In the genomic region with DNA sequence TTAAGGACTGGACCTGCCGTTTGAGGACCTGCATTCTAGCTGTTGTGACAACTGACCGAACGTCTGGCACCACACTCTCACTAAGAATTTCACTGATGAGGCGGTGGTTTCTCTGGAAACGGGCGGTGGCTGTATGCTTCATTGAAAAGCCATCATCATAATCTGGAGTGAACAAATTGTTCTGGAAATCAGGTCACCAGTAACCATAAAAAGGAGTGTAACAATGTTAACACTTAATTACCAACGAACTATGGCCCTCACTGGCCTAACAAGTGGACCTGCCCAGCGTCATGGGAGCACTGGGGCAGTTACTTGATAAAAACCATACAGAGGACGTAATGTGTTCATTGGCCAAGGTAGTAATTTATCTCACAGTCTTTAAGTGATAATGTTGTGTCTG, we compare ENCODE assay signal across 26 cellular contexts. TPM values are rescaled to one million over a fixed set of nuclear protein-coding genes. Genes with fewer than 3 reads are reported as not detected.
DNase-seq lines count a peak whose midpoint lies in the region; ATAC-seq, FAIRE-seq and TF ChIP-seq lines count a peak whose summit lies in the region.
"Had no signal": no experiment of that assay in that cellular context is flagged by ENCODE, and none has a peak within 500 bp of the region (broad histone marks: within the 10 kb centered on the region; RNA-seq: fewer than 3 reads in every experiment).

No MANE protein-coding gene starts in this region.

- no peak for DNase-seq in activated CD8-positive, alpha-beta T cell treated with anti-CD3 and anti-CD28 coated beads for 36 hours
- no peak for DNase-seq in activated CD8-positive, alpha-beta T cell treated with anti-CD3 and anti-CD28 coated beads, Interleukin-2, amount 10 ng/mL, durations not matched to agents 7 days and 5 days
- DNase-seq in HTR-8/SVneo (ENCODE audit: insufficient read length, low spot score) (no peak), keratinocyte (ENCODE audit: low read depth, low spot score) (no peak), sciatic nerve (ENCODE audit: low spot score) (no peak), WERI-Rb-1 (no peak), T-cell (no peak), head of caudate nucleus (no peak)
- DNase-seq: DMS153, DND-41, H7, KBM-7, MV-4-11, NCI-H1105 treated with DMSO at 0.1 percent for 48 hours, NCI-H2029, NCI-H446 treated with DMSO at 0.1 percent for 48 hours, NCI-H526, NCI-H82, PC-9, Right ventricle myocardium superior, RPMI8226 had no signal

- H3K9me3 ChIP-seq in keratinocyte (ENCODE audit: control insufficient read depth, low read depth, low read length) (no peaks in the 10 kb centered on the region), WERI-Rb-1 (ENCODE audit: severe bottlenecking) (no peaks in the 10 kb centered on the region)
- H3K9me3 ChIP-seq: SJSA1 had no signal

- H3K4me1 ChIP-seq in keratinocyte (ENCODE audit: control insufficient read depth, extremely low read depth, insufficient read depth, low read length): no peaks in the 10 kb centered on the region
- H3K4me1 ChIP-seq: SJSA1 had no signal

- no peaks in the 10 kb centered on the region for H3K9me3 Mint-ChIP-seq in activated CD8-positive, alpha-beta T cell treated with anti-CD3 and anti-CD28 coated beads for 36 hours
- H3K9me3 Mint-ChIP-seq in activated CD8-positive, alpha-beta T cell treated with anti-CD3 and anti-CD28 coated beads, Interleukin-2, amount 10 ng/mL, durations not matched to agents 7 days and 5 days (ENCODE audit: insufficient read depth): no peaks in the 10 kb centered on the region
- no peaks in the 10 kb centered on the region for H3K9me3 Mint-ChIP-seq in T-cell

- H3K36me3 ChIP-seq in keratinocyte (ENCODE audit: control insufficient read depth in 2 of 2, extremely low read depth in 1 of 2, insufficient read depth in 2 of 2, low read length in 2 of 2) (peaks cover 17 to 50% of the 10 kb centered on the region in 2 experiments), WERI-Rb-1 (peaks cover 98% of the 10 kb centered on the region)

- H3K4me3 ChIP-seq in keratinocyte (ENCODE audit: control insufficient read depth in 2 of 3, extremely low read depth in 1 of 3, insufficient read depth in 2 of 3, low read depth in 1 of 3, low read length in 3 of 3): no peak overlapping the region
- H3K4me3 ChIP-seq in WERI-Rb-1 (ENCODE audit: low read depth, low read length): no peak overlapping the region
- H3K4me3 ChIP-seq: PC-9, SJSA1 had no signal

- no peaks in the 10 kb centered on the region for H3K27me3 Mint-ChIP-seq in activated CD8-positive, alpha-beta T cell treated with anti-CD3 and anti-CD28 coated beads for 36 hours
- no peaks in the 10 kb centered on the region for H3K27me3 Mint-ChIP-seq in activated CD8-positive, alpha-beta T cell treated with anti-CD3 and anti-CD28 coated beads, Interleukin-2, amount 10 ng/mL, durations not matched to agents 7 days and 5 days (ENCODE audit: low read depth)
- no peaks in the 10 kb centered on the region for H3K27me3 Mint-ChIP-seq in T-cell

- no peak overlapping the region for H2AFZ ChIP-seq in keratinocyte (ENCODE audit: control insufficient read depth, low read length)
- H2AFZ ChIP-seq: PC-9 had no signal

- no peak overlapping the region for H3K4me3 Mint-ChIP-seq in activated CD8-positive, alpha-beta T cell treated with anti-CD3 and anti-CD28 coated beads for 36 hours
- H3K4me3 Mint-ChIP-seq in activated CD8-positive, alpha-beta T cell treated with anti-CD3 and anti-CD28 coated beads, Interleukin-2, amount 10 ng/mL, durations not matched to agents 7 days and 5 days: no peak overlapping the region
- H3K4me3 Mint-ChIP-seq in T-cell: no peak overlapping the region

- H3K79me2 ChIP-seq in keratinocyte (ENCODE audit: control insufficient read depth, insufficient read depth, low read length): no peaks in the 10 kb centered on the region

- no peaks in the 10 kb centered on the region for H4K20me1 ChIP-seq in keratinocyte (ENCODE audit: control insufficient read depth, extremely low read depth, insufficient read depth, low read length)

- dilution Hi-C loops in keratinocyte (cut with MboI; ENCODE audit: extremely low pct_ligation_motif_present, low sequenced_read_pairs): no loop called here

- H3K27ac ChIP-seq in keratinocyte (ENCODE audit: control insufficient read depth, insufficient read depth, low read length) (no peak overlapping the region), WERI-Rb-1 (no peak overlapping the region)
- H3K27ac ChIP-seq: PC-9, SJSA1 had no signal

- peaks cover 56% of the 10 kb centered on the region for H3K36me3 Mint-ChIP-seq in activated CD8-positive, alpha-beta T cell treated with anti-CD3 and anti-CD28 coated beads for 36 hours (ENCODE audit: low read depth)
- H3K36me3 Mint-ChIP-seq in activated CD8-positive, alpha-beta T cell treated with anti-CD3 and anti-CD28 coated beads, Interleukin-2, amount 10 ng/mL, durations not matched to agents 7 days and 5 days (ENCODE audit: low read depth): peaks cover 71% of the 10 kb centered on the region
- peaks cover 63% of the 10 kb centered on the region for H3K36me3 Mint-ChIP-seq in T-cell

- no peak for ATAC-seq in activated CD8-positive, alpha-beta T cell treated with anti-CD3 and anti-CD28 coated beads for 36 hours
- no peak for ATAC-seq in activated CD8-positive, alpha-beta T cell treated with anti-CD3 and anti-CD28 coated beads, Interleukin-2, amount 10 ng/mL, durations not matched to agents 7 days and 5 days
- peak; percentile 62 for ATAC-seq in sciatic nerve
- no peak for ATAC-seq in T-cell (replicated peaks in 1 of 4)

- FAIRE-seq in HTR-8/SVneo (lab: Jason Lieb, UNC): peak; percentile 38
- FAIRE-seq in keratinocyte (lab: Jason Lieb, UNC): peak; percentile 71

- H3K27me3 ChIP-seq in keratinocyte (ENCODE audit: control insufficient read depth, extremely low read depth, insufficient read depth, low read length) (no peaks in the 10 kb centered on the region), WERI-Rb-1 (ENCODE audit: insufficient read depth, low read depth, severe bottlenecking) (no peaks in the 10 kb centered on the region)
- H3K27me3 ChIP-seq: SJSA1 had no signal

- peaks cover 14% of the 10 kb centered on the region for H3K4me1 Mint-ChIP-seq in activated CD8-positive, alpha-beta T cell treated with anti-CD3 and anti-CD28 coated beads for 36 hours (ENCODE audit: low read depth)
- H3K4me1 Mint-ChIP-seq in activated CD8-positive, alpha-beta T cell treated with anti-CD3 and anti-CD28 coated beads, Interleukin-2, amount 10 ng/mL, durations not matched to agents 7 days and 5 days (ENCODE audit: low read depth): peaks cover 2% of the 10 kb centered on the region
- peaks cover 0 to 5% (median 0%) of the 10 kb centered on the region in 3 donors for H3K4me1 Mint-ChIP-seq in T-cell

- CTCF ChIA-PET in activated CD8-positive, alpha-beta T cell treated with anti-CD3 and anti-CD28 coated beads for 36 hours (lab: Charles Lee): interaction anchor here (2.8 kb wide), 1 partner anchor 15 kb away, joined by 13 read pairs; a partner anchor contains a TSS
- CTCF ChIA-PET in activated CD8-positive, alpha-beta T cell treated with anti-CD3 and anti-CD28 coated beads, Interleukin-2, amount 10 ng/mL, durations not matched to agents 7 days and 5 days (lab: Charles Lee): no interaction called here
- CTCF ChIA-PET in T-cell (lab: Charles Lee): no interaction called here

- TF ChIP-seq CTCF in activated CD8-positive, alpha-beta T cell treated with anti-CD3 and anti-CD28 coated beads for 36 hours (IDR thresholded peaks at IDR 0.05): no peak
- TF ChIP-seq CTCF in keratinocyte (optimal IDR thresholded peaks at IDR 0.05 in 1 of 3, IDR thresholded peaks at IDR 0.05 in 1 of 3, conservative IDR thresholded peaks at IDR 0.05 in 1 of 3; ENCODE audit: extremely low read depth in 1 of 3, insufficient read depth in 2 of 3, low read length in 3 of 3) (no peak), WERI-Rb-1 (IDR thresholded peaks at IDR 0.05; ENCODE audit: low read depth, low read length) (no peak)

- intact Hi-C loops in activated CD8-positive, alpha-beta T cell treated with anti-CD3 and anti-CD28 coated beads for 36 hours (cut with micrococcal nuclease): no loop called here
- intact Hi-C loops in sciatic nerve (cut with DNase I) (no loop called here), head of caudate nucleus (cut with DNase I) (no loop called here)

- H3K27ac Mint-ChIP-seq in activated CD8-positive, alpha-beta T cell treated with anti-CD3 and anti-CD28 coated beads for 36 hours: peak overlapping the region; percentile 1
- no peak overlapping the region for H3K27ac Mint-ChIP-seq in activated CD8-positive, alpha-beta T cell treated with anti-CD3 and anti-CD28 coated beads, Interleukin-2, amount 10 ng/mL, durations not matched to agents 7 days and 5 days
- H3K27ac Mint-ChIP-seq in T-cell: no peak overlapping the region

- H3K9me1 ChIP-seq in keratinocyte (ENCODE audit: control insufficient read depth, extremely low read depth, insufficient read depth, low read length): no peaks in the 10 kb centered on the region

- no peak overlapping the region for H3K4me2 ChIP-seq in keratinocyte (ENCODE audit: control insufficient read depth, extremely low read depth, insufficient read depth, low read depth, low read length)
- H3K4me2 ChIP-seq: PC-9 had no signal

- POLR2A ChIA-PET in activated CD8-positive, alpha-beta T cell treated with anti-CD3 and anti-CD28 coated beads for 36 hours (lab: Charles Lee): interaction anchor here (1.7 kb wide), 1 partner anchor 69 kb away, joined by 6 read pairs; no protein-coding TSS in a partner anchor
- POLR2A ChIA-PET in activated CD8-positive, alpha-beta T cell treated with anti-CD3 and anti-CD28 coated beads, Interleukin-2, amount 10 ng/mL, durations not matched to agents 7 days and 5 days (lab: Charles Lee): no interaction called here
- POLR2A ChIA-PET in T-cell (lab: Charles Lee): no interaction called here

- H3K9ac ChIP-seq in keratinocyte (ENCODE audit: control insufficient read depth, extremely low read depth, insufficient read depth, low read length): no peak overlapping the region

RNA-seq across cellular contexts. Expression of a gene that starts 15.4 kb away (rescaled TPM):
- total RNA-seq in activated CD8-positive, alpha-beta T cell treated with anti-CD3 and anti-CD28 coated beads for 36 hours: 10 to 100 TPM; 87.8 to 92.5 TPM
- 100 to 1,000 TPM; 104 to 110 TPM for total RNA-seq in activated CD8-positive, alpha-beta T cell treated with anti-CD3 and anti-CD28 coated beads, Interleukin-2, amount 10 ng/mL, durations not matched to agents 7 days and 5 days
- polyA plus RNA-seq in keratinocyte: 38.9 to 60.6 TPM (median 58.4 TPM) in 3 replicates
- 131 TPM for polyA plus RNA-seq in keratinocyte (2011; ENCODE audit: low read depth)
- polyA plus RNA-seq in keratinocyte (2011; cell fraction: cytosol; rRNA removed): 44.4 and 57.0 TPM in 2 replicates
- polyA plus RNA-seq in keratinocyte (2011; cell fraction: nucleus; rRNA removed): 32.3 and 40.1 TPM in 2 replicates
- polyA plus RNA-seq in keratinocyte (2012; ENCODE audit: low replicate concordance): 42.3 and 91.8 TPM in 2 replicates
- 16.5 to 41.6 TPM (median 25.3 TPM) in 3 replicates for polyA minus RNA-seq in keratinocyte
- 12.7 TPM for polyA minus RNA-seq in keratinocyte (2011; cell fraction: cytosol; rRNA and poly(A)+ RNA removed)
- polyA minus RNA-seq in keratinocyte (2011; cell fraction: nucleus; rRNA and poly(A)+ RNA removed): 9.3 and 20.3 TPM in 2 replicates
- total RNA-seq in sciatic nerve: 115 TPM
- total RNA-seq in T-cell: 10 to 100 TPM; 72.6 to 80.8 (median 75.8) TPM

RNA-seq across cellular contexts. Expression of a gene that starts 32.8 kb away (rescaled TPM):
- total RNA-seq in activated CD8-positive, alpha-beta T cell treated with anti-CD3 and anti-CD28 coated beads for 36 hours: not detected
- total RNA-seq in activated CD8-positive, alpha-beta T cell treated with anti-CD3 and anti-CD28 coated beads, Interleukin-2, amount 10 ng/mL, durations not matched to agents 7 days and 5 days: not detected
- polyA plus RNA-seq in keratinocyte: 0.45 to 0.76 TPM (median 0.49 TPM) in 3 replicates
- polyA plus RNA-seq in keratinocyte (2011; ENCODE audit: low read depth): 0.64 TPM
- 0.48 and 0.66 TPM in 2 replicates for polyA plus RNA-seq in keratinocyte (2011; cell fraction: cytosol; rRNA removed)
- polyA plus RNA-seq in keratinocyte (2011; cell fraction: nucleus; rRNA removed): 0.47 and 0.63 TPM in 2 replicates
- 0.34 TPM in 1 of 2 replicates, not detected in the other for polyA plus RNA-seq in keratinocyte (2012; ENCODE audit: low replicate concordance)
- polyA minus RNA-seq in keratinocyte: 0.19 TPM in 1 of 3 replicates, not detected in the others
- polyA minus RNA-seq in keratinocyte (2011; cell fraction: cytosol; rRNA and poly(A)+ RNA removed): not detected
- not detected in 2 replicates for polyA minus RNA-seq in keratinocyte (2011; cell fraction: nucleus; rRNA and poly(A)+ RNA removed)
- total RNA-seq in sciatic nerve (8.2 TPM), T-cell (not detected)
- total RNA-seq: A172, HT1080, LHCN-M2, PC-9, Right ventricle myocardium superior, SJSA1 had no signal
- polyA plus RNA-seq: BJ had no signal
